Comparison of ENCODE assay signal across 1 cellular context in the genomic region with DNA sequence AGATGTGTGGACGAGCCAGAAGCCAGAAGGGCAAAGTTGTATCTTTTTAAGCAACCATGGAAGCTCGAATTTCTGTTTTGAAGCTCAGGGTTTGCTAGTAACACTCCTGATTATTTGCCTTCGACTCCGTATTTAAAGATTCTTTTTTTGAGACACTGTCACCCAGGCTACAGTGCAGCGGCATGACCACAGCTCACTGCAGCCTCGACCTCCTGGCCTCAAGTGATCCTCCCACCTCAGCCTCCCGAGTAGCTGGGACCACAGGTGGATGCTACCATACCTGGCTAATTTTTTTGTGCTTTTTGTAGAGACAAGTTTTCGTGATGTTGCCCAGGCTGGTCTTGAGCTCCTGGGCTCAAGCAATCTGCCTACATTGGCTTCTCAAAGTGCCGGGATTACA.
TF ChIP-seq lines count a peak whose summit lies in the region.

No MANE protein-coding gene starts in this region.

TF ChIP-seq in H1, 55 proteins besides CTCF, POLR2A, EP300 and RAD21:
- TF ChIP-seq TEAD4 (IDR thresholded peaks at IDR 0.05; ENCODE audit: low read depth, low read length), result no peak
- no peak for TF ChIP-seq JUND (IDR thresholded peaks at IDR 0.05; ENCODE audit: low read length)
- no peak for TF ChIP-seq GABPA (IDR thresholded peaks at IDR 0.05; ENCODE audit: borderline replicate concordance, insufficient read depth, low read length)
- TF ChIP-seq SIX5 (IDR thresholded peaks at IDR 0.05; ENCODE audit: low read depth, low read length), result no peak
- TF ChIP-seq, protein P1, sequence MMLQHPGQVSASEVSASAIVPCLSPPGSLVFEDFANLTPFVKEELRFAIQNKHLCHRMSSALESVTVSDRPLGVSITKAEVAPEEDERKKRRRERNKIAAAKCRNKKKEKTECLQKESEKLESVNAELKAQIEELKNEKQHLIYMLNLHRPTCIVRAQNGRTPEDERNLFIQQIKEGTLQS (IDR thresholded peaks at IDR 0.05; ENCODE audit: insufficient read depth, low read depth, low read length), result no peak
- no peak for TF ChIP-seq RXRA (IDR thresholded peaks at IDR 0.05; ENCODE audit: insufficient read depth, low read depth, low read length)
- TF ChIP-seq, protein P2, sequence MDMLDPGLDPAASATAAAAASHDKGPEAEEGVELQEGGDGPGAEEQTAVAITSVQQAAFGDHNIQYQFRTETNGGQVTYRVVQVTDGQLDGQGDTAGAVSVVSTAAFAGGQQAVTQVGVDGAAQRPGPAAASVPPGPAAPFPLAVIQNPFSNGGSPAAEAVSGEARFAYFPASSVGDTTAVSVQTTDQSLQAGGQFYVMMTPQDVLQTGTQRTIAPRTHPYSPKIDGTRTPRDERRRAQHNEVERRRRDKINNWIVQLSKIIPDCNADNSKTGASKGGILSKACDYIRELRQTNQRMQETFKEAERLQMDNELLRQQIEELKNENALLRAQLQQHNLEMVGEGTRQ (IDR thresholded peaks at IDR 0.05; ENCODE audit: low read length), result no peak
- TF ChIP-seq SIRT6 (IDR thresholded peaks at IDR 0.05; ENCODE audit: low read length), result no peak
- no peak for TF ChIP-seq CHD1 (IDR thresholded peaks at IDR 0.05; ENCODE audit: low read depth, low read length)
- TF ChIP-seq KDM5A (IDR thresholded peaks at IDR 0.05; ENCODE audit: low read length), result no peak
- TF ChIP-seq SUZ12 (IDR thresholded peaks at IDR 0.05; ENCODE audit: low read length), result no peak
- no peak for TF ChIP-seq KDM1A (IDR thresholded peaks at IDR 0.05; ENCODE audit: borderline replicate concordance, low read length)
- TF ChIP-seq POU5F1 (IDR thresholded peaks at IDR 0.05; ENCODE audit: low read depth, low read length), result no peak
- no peak for TF ChIP-seq SP4 (IDR thresholded peaks at IDR 0.05; ENCODE audit: low read length)
